In genomic region chr20:768426-768978, GRCh38 we compare ENCODE assay signal across 10 cellular contexts. TPM values are rescaled to one million over a fixed set of nuclear protein-coding genes. Genes with fewer than 3 reads are reported as not detected.
A peak's percentile ranks its signal among the peaks of the same experiment; 100 is the strongest.
DNase-seq lines count a peak whose midpoint lies in the region; ATAC-seq and TF ChIP-seq lines count a peak whose summit lies in the region.
"Had no signal": no experiment of that assay in that cellular context is flagged by ENCODE, and none has a peak within 500 bp of the region (broad histone marks: within the 10 kb centered on the region; RNA-seq: fewer than 3 reads in every experiment).

Gene SLC52A3 (minus strand): TSS chr20:768500. CDS start chr20:765774, 2,726 bp downstream.

- H3K9me3 Mint-ChIP-seq in glutamatergic neuron (ENCODE audit: unreplicated experiment), result peaks cover 5% of the 10 kb centered on the region
- H3K9me3 Mint-ChIP-seq: activated naive CD8-positive, alpha-beta T cell treated with anti-CD3 and anti-CD28 coated beads, Interleukin-2, amount 10 ng/mL, durations not matched to agents 7 days and 5 days had no signal

- H3K36me3 ChIP-seq in HEK293 (ENCODE audit: control insufficient read depth in 2 of 2, insufficient read depth in 1 of 2, low read length in 2 of 2), result no peaks in the 10 kb centered on the region
- H3K36me3 ChIP-seq in Panc1 (ENCODE audit: control insufficient read depth, insufficient read depth, low read length), result no peaks in the 10 kb centered on the region

- no peaks in the 10 kb centered on the region for H3K27me3 ChIP-seq in Panc1 (ENCODE audit: control insufficient read depth, insufficient read depth, low read length)

- H3K27ac ChIP-seq in HEK293 (ENCODE audit: extremely low read depth, low read depth, low read length) (no peak within 1 kb of the TSS), Panc1 (ENCODE audit: low read length) (peak within 1 kb of the TSS; percentile 54)

- BruUV-seq in Panc1 (replicated peaks; lab: Mats Ljungman, UMichigan), result no TSS peak

- no peaks in the 10 kb centered on the region for H3K9me3 ChIP-seq in HEK293 (ENCODE audit: control insufficient read depth, insufficient read depth, low read depth, low read length)
- H3K9me3 ChIP-seq in Panc1 (ENCODE audit: control insufficient read depth, insufficient read depth, low read depth, low read length), result no peaks in the 10 kb centered on the region

- TF ChIP-seq CTCF in HEK293 (tag by site-specific recombination; IDR thresholded peaks at IDR 0.05), result peak; percentile 49
- TF ChIP-seq CTCF in Panc1 (IDR thresholded peaks at IDR 0.05), result peak; percentile 88
- TF ChIP-seq CTCF in glutamatergic neuron (IDR thresholded peaks at IDR 0.05; ENCODE audit: partially characterized antibody, unreplicated experiment), result no peak

- in situ Hi-C loops in Panc1 (cut with HindIII; ENCODE audit: low pct_unique_long_range_greater_than_20kb, low sequenced_read_pairs), result no loop called here

- POLR2A ChIA-PET in HEK293 (lab: Yijun Ruan, JAX), result no interaction called here
- POLR2A ChIA-PET in Panc1 (lab: Charles Lee), result interaction anchor here (0.6 to 0.9 kb wide), 2 partner anchors 14 to 27 kb away, joined by 3 to 4 read pairs; no protein-coding TSS in a partner anchor

- no peak within 1 kb of the TSS for H3K27ac Mint-ChIP-seq in glutamatergic neuron (ENCODE audit: unreplicated experiment)
- H3K27ac Mint-ChIP-seq: activated naive CD8-positive, alpha-beta T cell treated with anti-CD3 and anti-CD28 coated beads, Interleukin-2, amount 10 ng/mL, durations not matched to agents 7 days and 5 days; memory B cell had no signal

- ATAC-seq in Panc1, result peak; percentile 92

- H3K36me3 Mint-ChIP-seq in glutamatergic neuron (ENCODE audit: unreplicated experiment), result peaks cover 4% of the 10 kb centered on the region
- H3K36me3 Mint-ChIP-seq: activated naive CD8-positive, alpha-beta T cell treated with anti-CD3 and anti-CD28 coated beads, Interleukin-2, amount 10 ng/mL, durations not matched to agents 7 days and 5 days; memory B cell had no signal

- CTCF ChIA-PET in HEK293 (lab: Yijun Ruan, JAX) (interaction anchor here (0.5 to 2.7 kb wide), 16 partner anchors 8 to 473 kb away, joined by 3 to 12 read pairs (median 4); no protein-coding TSS in a partner anchor), Panc1 (lab: Charles Lee) (interaction anchor here (0.5 to 1.2 kb wide), 6 partner anchors 28 to 303 kb away, joined by 3 to 8 read pairs (median 4); no protein-coding TSS in a partner anchor)

- H3K4me3 Mint-ChIP-seq in glutamatergic neuron (ENCODE audit: unreplicated experiment), result peak within 1 kb of the TSS; percentile 8
- H3K4me3 Mint-ChIP-seq: activated naive CD8-positive, alpha-beta T cell treated with anti-CD3 and anti-CD28 coated beads, Interleukin-2, amount 10 ng/mL, durations not matched to agents 7 days and 5 days; memory B cell had no signal

- no peaks in the 10 kb centered on the region for H3K4me1 ChIP-seq in HEK293 (ENCODE audit: control insufficient read depth, insufficient read depth, low read length)
- H3K4me1 ChIP-seq in Panc1 (ENCODE audit: control insufficient read depth, insufficient read depth, low read length), result 0 out of 2 replicates have a peak, but pooled peaks cover 5% of the 10 kb centered on the region

- H3K4me1 Mint-ChIP-seq in glutamatergic neuron (ENCODE audit: low read depth, unreplicated experiment), result peaks cover 11% of the 10 kb centered on the region
- H3K4me1 Mint-ChIP-seq: activated naive CD8-positive, alpha-beta T cell treated with anti-CD3 and anti-CD28 coated beads, Interleukin-2, amount 10 ng/mL, durations not matched to agents 7 days and 5 days; memory B cell had no signal

- H3K27me3 Mint-ChIP-seq in glutamatergic neuron (ENCODE audit: unreplicated experiment), result peaks cover 5% of the 10 kb centered on the region

- DNase-seq in Panc1 (ENCODE audit: low read depth, low spot score) (no peak), glutamatergic neuron (peak; percentile 38), renal cortical epithelial cell (ENCODE audit: low read depth) (peak; percentile 34), COLO668 (lab: John Stamatoyannopoulos, UW; ENCODE audit: unreplicated experiment) (no peak), AML-193 (lab: John Stamatoyannopoulos, UW) (no peak)
- DNase-seq in stimulated activated naive CD4-positive, alpha-beta T cell treated with Interleukin-2 at 50 U/mL for 16 hours (lab: John Stamatoyannopoulos, UW), result no peak
- DNase-seq: activated naive CD8-positive, alpha-beta T cell treated with anti-CD3 and anti-CD28 coated beads, Interleukin-2, amount 10 ng/mL, durations not matched to agents 7 days and 5 days; NCI-H774 had no signal

- H3K4me3 ChIP-seq in HEK293 (ENCODE audit: low read depth, low read length) (no peak within 1 kb of the TSS), Panc1 (ENCODE audit: low read depth in 2 of 2, low read length in 2 of 2) (peak within 1 kb of the TSS; percentile 48 to 62)

- intact Hi-C loops in Panc1 (cut with micrococcal nuclease; ENCODE audit: unreplicated experiment), result no loop called here

TF ChIP-seq in HEK293, 187 proteins besides CTCF, POLR2A, EP300 and RAD21:
- TF ChIP-seq RBAK (tag by site-specific recombination; IDR thresholded peaks at IDR 0.05), result no peak
- no peak for TF ChIP-seq ZNF488 (tag by site-specific recombination; IDR thresholded peaks at IDR 0.05)
- TF ChIP-seq ZNF2 (tag by site-specific recombination; IDR thresholded peaks at IDR 0.05), result no peak
- TF ChIP-seq, protein P1, sequence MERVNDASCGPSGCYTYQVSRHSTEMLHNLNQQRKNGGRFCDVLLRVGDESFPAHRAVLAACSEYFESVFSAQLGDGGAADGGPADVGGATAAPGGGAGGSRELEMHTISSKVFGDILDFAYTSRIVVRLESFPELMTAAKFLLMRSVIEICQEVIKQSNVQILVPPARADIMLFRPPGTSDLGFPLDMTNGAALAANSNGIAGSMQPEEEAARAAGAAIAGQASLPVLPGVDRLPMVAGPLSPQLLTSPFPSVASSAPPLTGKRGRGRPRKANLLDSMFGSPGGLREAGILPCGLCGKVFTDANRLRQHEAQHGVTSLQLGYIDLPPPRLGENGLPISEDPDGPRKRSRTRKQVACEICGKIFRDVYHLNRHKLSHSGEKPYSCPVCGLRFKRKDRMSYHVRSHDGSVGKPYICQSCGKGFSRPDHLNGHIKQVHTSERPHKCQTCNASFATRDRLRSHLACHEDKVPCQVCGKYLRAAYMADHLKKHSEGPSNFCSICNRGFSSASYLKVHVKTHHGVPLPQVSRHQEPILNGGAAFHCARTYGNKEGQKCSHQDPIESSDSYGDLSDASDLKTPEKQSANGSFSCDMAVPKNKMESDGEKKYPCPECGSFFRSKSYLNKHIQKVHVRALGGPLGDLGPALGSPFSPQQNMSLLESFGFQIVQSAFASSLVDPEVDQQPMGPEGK (tag by site-specific recombination; IDR thresholded peaks at IDR 0.05), result no peak
- peak; percentile 63 for TF ChIP-seq KLF17 (tag by site-specific recombination; IDR thresholded peaks at IDR 0.05)
- TF ChIP-seq ZBTB8A (tag by site-specific recombination; IDR thresholded peaks at IDR 0.05), result no peak
- no peak for TF ChIP-seq GFI1B (tag by site-specific recombination; IDR thresholded peaks at IDR 0.05)
- no peak for TF ChIP-seq ZEB2 (tag by site-specific recombination; IDR thresholded peaks at IDR 0.05)
- TF ChIP-seq ZNF654 (tag by site-specific recombination; IDR thresholded peaks at IDR 0.05; ENCODE audit: low read depth), result peak; percentile 49

RNA-seq across cellular contexts. Expression of gene SLC52A3, which starts in this region (rescaled TPM):
- total RNA-seq in Panc1 (2021; ENCODE audit: unreplicated experiment) (6.4 TPM), glutamatergic neuron (ENCODE audit: unreplicated experiment) (not detected), renal cortical epithelial cell (1.6 and 1.9 TPM in 2 replicates)
- 5.7 TPM for polyA plus RNA-seq in Panc1 (2012; ENCODE audit: insufficient read length)
- total RNA-seq: activated naive CD8-positive, alpha-beta T cell treated with anti-CD3 and anti-CD28 coated beads, Interleukin-2, amount 10 ng/mL, durations not matched to agents 7 days and 5 days had no signal

Comparison
In these comparisons a context has a peak if more than half of its experiments do, and no peak if none do; other contexts are left out.
1. Peak in DNase-seq in glutamatergic neuron; RNA of the gene not detected or under 1 TPM.